In the genomic region with DNA sequence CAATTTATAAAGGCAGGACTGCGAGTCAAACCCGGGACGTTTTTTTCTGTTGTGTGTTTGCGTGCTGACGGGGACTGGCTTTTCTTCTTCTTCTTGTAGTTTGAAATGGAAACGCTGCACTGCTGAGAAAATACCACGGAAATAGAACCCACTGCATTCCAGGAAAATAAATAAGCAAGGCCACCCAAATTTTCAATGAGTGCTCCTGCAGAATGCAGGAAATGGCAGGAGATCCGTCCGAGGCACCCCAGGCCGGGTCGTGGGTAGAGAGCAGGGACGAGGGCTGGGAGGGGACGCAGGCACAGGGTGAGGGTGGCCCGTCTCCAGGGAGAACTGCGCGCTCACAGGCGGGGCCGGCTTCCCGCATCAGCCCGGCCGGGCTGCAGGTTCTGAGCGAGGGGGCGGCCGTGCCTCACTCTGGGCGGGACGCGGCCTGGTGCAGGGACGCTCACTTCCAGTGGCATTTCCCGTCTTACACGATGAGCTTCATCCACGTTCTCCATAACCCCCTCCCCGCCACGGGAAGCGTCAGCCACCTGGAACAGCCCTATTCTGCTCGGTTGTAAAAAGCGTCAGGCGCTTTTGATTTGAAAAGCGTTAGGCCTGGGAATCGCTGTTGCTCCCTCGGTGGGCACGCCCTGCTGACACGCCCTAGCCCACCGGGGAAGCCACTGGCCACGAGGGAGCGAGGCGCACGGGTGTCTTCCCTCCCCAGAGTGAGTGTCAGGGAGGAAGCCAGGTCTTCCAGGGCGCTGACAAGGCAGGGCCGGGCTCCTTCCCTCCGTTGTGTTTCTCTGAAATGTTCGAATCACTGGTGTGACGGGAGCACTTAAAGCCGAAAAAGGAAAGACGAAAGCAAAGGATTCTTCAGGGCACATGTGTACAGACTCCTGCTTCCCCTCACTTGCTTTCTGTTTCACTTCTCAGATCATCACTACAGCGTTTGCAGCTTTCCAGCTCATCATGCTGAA, we compare ENCODE assay signal across 1 cellular context.
TF ChIP-seq lines count a peak whose summit lies in the region.

No MANE protein-coding gene starts in this region.

TF ChIP-seq in HepG2, 621 proteins besides CTCF, POLR2A, EP300 and RAD21 (continues in another document):
- TF ChIP-seq, protein P1, sequence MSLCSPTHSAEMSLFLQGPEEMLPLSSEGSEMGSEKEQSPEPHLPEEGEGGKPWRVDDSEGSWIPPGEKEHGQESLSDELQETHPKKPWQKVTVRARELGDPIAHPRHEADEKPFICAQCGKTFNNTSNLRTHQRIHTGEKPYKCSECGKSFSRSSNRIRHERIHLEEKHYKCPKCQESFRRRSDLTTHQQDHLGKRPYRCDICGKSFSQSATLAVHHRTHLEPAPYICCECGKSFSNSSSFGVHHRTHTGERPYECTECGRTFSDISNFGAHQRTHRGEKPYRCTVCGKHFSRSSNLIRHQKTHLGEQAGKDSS (CRISPR knock-in tag; IDR thresholded peaks at IDR 0.05; ENCODE audit: borderline replicate concordance, low read depth): no peak
- no peak for TF ChIP-seq NFIB (CRISPR knock-in tag; IDR thresholded peaks at IDR 0.05; ENCODE audit: borderline replicate concordance)
- no peak for TF ChIP-seq ZKSCAN8 (CRISPR knock-in tag; IDR thresholded peaks at IDR 0.05; ENCODE audit: borderline replicate concordance)
- no peak for TF ChIP-seq TEAD2 (CRISPR knock-in tag; IDR thresholded peaks at IDR 0.05)
- peak; percentile 13 for TF ChIP-seq XRCC5 (optimal IDR thresholded peaks at IDR 0.05; ENCODE audit: low read length)
- TF ChIP-seq FIP1L1 (IDR thresholded peaks at IDR 0.05; ENCODE audit: borderline replicate concordance, insufficient read depth, low read depth, low read length): no peak
- peak; percentile 26; the same call in 1 of the 2 replicates for TF ChIP-seq KDM5B (CRISPR knock-in tag; IDR thresholded peaks at IDR 0.05; ENCODE audit: borderline replicate concordance)
- no peak for TF ChIP-seq ZNF10 (CRISPR knock-in tag; IDR thresholded peaks at IDR 0.05; ENCODE audit: borderline replicate concordance, low read depth)
- no peak for TF ChIP-seq TBX2 (CRISPR knock-in tag; IDR thresholded peaks at IDR 0.05; ENCODE audit: borderline replicate concordance)
- TF ChIP-seq, protein P2, sequence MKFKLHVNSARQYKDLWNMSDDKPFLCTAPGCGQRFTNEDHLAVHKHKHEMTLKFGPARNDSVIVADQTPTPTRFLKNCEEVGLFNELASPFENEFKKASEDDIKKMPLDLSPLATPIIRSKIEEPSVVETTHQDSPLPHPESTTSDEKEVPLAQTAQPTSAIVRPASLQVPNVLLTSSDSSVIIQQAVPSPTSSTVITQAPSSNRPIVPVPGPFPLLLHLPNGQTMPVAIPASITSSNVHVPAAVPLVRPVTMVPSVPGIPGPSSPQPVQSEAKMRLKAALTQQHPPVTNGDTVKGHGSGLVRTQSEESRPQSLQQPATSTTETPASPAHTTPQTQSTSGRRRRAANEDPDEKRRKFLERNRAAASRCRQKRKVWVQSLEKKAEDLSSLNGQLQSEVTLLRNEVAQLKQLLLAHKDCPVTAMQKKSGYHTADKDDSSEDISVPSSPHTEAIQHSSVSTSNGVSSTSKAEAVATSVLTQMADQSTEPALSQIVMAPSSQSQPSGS (CRISPR knock-in tag; IDR thresholded peaks at IDR 0.05): no peak
- no peak for TF ChIP-seq ZNF605 (CRISPR knock-in tag; IDR thresholded peaks at IDR 0.05)
- TF ChIP-seq PAX8 (CRISPR knock-in tag; IDR thresholded peaks at IDR 0.05; ENCODE audit: borderline replicate concordance): no peak
- TF ChIP-seq, protein P3, sequence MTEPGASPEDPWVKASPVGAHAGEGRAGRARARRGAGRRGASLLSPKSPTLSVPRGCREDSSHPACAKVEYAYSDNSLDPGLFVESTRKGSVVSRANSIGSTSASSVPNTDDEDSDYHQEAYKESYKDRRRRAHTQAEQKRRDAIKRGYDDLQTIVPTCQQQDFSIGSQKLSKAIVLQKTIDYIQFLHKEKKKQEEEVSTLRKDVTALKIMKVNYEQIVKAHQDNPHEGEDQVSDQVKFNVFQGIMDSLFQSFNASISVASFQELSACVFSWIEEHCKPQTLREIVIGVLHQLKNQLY (CRISPR knock-in tag; IDR thresholded peaks at IDR 0.05): no peak
- TF ChIP-seq, protein P4, sequence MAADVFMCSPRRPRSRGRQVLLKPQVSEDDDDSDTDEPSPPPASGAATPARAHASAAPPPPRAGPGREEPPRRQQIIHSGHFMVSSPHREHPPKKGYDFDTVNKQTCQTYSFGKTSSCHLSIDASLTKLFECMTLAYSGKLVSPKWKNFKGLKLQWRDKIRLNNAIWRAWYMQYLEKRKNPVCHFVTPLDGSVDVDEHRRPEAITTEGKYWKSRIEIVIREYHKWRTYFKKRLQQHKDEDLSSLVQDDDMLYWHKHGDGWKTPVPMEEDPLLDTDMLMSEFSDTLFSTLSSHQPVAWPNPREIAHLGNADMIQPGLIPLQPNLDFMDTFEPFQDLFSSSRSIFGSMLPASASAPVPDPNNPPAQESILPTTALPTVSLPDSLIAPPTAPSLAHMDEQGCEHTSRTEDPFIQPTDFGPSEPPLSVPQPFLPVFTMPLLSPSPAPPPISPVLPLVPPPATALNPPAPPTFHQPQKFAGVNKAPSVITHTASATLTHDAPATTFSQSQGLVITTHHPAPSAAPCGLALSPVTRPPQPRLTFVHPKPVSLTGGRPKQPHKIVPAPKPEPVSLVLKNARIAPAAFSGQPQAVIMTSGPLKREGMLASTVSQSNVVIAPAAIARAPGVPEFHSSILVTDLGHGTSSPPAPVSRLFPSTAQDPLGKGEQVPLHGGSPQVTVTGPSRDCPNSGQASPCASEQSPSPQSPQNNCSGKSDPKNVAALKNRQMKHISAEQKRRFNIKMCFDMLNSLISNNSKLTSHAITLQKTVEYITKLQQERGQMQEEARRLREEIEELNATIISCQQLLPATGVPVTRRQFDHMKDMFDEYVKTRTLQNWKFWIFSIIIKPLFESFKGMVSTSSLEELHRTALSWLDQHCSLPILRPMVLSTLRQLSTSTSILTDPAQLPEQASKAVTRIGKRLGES (CRISPR knock-in tag; IDR thresholded peaks at IDR 0.05; ENCODE audit: borderline replicate concordance): no peak
- TF ChIP-seq SYNCRIP (IDR thresholded peaks at IDR 0.05; ENCODE audit: insufficient read depth, low read depth, low read length): no peak
- TF ChIP-seq, protein P5, sequence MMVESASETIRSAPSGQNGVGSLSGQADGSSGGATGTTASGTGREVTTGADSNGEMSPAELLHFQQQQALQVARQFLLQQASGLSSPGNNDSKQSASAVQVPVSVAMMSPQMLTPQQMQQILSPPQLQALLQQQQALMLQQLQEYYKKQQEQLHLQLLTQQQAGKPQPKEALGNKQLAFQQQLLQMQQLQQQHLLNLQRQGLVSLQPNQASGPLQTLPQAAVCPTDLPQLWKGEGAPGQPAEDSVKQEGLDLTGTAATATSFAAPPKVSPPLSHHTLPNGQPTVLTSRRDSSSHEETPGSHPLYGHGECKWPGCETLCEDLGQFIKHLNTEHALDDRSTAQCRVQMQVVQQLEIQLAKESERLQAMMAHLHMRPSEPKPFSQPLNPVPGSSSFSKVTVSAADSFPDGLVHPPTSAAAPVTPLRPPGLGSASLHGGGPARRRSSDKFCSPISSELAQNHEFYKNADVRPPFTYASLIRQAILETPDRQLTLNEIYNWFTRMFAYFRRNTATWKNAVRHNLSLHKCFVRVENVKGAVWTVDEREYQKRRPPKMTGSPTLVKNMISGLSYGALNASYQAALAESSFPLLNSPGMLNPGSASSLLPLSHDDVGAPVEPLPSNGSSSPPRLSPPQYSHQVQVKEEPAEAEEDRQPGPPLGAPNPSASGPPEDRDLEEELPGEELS (CRISPR knock-in tag; IDR thresholded peaks at IDR 0.05): no peak
- TF ChIP-seq ZNF264 (CRISPR knock-in tag; IDR thresholded peaks at IDR 0.05): no peak
- TF ChIP-seq, protein P6, sequence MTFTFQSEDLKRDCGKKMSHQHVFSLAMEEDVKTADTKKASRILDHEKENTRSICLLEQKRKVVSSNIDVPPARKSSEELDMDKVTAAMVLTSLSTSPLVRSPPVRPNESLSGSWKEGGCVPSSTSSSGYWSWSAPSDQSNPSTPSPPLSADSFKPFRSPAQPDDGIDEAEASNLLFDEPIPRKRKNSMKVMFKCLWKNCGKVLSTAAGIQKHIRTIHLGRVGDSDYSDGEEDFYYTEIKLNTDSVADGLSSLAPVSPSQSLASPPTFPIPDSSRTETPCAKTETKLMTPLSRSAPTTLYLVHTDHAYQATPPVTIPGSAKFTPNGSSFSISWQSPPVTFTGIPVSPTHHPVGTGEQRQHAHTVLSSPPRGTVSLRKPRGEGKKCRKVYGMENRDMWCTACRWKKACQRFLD (CRISPR knock-in tag; IDR thresholded peaks at IDR 0.05; ENCODE audit: borderline replicate concordance): no peak
- 0 out of 2 replicates have a peak, but pooled peaks have one; percentile 25 for TF ChIP-seq ZNF230 (CRISPR knock-in tag; IDR thresholded peaks at IDR 0.05)
- TF ChIP-seq ZNF30 (CRISPR knock-in tag; IDR thresholded peaks at IDR 0.05): no peak
- TF ChIP-seq, protein P7, sequence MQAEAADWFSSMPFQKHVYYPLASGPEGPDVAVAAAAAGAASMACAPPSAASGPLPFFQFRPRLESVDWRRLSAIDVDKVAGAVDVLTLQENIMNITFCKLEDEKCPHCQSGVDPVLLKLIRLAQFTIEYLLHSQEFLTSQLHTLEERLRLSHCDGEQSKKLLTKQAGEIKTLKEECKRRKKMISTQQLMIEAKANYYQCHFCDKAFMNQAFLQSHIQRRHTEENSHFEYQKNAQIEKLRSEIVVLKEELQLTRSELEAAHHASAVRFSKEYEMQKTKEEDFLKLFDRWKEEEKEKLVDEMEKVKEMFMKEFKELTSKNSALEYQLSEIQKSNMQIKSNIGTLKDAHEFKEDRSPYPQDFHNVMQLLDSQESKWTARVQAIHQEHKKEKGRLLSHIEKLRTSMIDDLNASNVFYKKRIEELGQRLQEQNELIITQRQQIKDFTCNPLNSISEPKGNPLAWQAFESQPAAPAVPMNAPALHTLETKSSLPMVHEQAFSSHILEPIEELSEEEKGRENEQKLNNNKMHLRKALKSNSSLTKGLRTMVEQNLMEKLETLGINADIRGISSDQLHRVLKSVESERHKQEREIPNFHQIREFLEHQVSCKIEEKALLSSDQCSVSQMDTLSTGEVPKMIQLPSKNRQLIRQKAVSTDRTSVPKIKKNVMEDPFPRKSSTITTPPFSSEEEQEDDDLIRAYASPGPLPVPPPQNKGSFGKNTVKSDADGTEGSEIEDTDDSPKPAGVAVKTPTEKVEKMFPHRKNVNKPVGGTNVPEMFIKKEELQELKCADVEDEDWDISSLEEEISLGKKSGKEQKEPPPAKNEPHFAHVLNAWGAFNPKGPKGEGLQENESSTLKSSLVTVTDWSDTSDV (CRISPR knock-in tag; IDR thresholded peaks at IDR 0.05): no peak
- no peak for TF ChIP-seq ZBTB8A (CRISPR knock-in tag; IDR thresholded peaks at IDR 0.05; ENCODE audit: borderline replicate concordance, low read depth)
- TF ChIP-seq EED (CRISPR knock-in tag; IDR thresholded peaks at IDR 0.05): no peak; the same call in 1 of the 2 replicates
- TF ChIP-seq, protein P8, sequence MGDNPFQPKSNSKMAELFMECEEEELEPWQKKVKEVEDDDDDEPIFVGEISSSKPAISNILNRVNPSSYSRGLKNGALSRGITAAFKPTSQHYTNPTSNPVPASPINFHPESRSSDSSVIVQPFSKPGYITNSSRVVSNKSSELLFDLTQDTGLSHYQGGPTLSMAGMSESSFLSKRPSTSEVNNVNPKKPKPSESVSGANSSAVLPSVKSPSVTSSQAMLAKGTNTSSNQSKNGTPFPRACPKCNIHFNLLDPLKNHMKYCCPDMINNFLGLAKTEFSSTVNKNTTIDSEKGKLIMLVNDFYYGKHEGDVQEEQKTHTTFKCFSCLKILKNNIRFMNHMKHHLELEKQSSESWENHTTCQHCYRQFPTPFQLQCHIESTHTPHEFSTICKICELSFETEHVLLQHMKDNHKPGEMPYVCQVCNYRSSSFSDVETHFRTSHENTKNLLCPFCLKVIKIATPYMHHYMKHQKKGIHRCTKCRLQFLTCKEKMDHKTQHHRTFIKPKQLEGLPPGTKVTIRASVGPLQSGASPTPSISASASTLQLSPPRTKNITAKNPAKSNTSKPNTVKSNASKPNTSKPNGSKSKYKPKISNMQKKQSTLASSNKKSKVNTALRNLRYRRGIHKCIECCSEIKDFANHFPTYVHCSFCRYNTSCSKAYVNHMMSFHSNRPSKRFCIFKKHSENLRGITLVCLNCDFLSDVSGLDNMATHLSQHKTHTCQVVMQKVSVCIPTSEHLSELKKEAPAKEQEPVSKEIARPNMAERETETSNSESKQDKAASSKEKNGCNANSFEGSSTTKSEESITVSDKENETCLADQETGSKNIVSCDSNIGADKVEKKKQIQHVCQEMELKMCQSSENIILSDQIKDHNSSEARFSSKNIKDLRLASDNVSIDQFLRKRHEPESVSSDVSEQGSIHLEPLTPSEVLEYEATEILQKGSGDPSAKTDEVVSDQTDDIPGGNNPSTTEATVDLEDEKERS (CRISPR knock-in tag; IDR thresholded peaks at IDR 0.05): no peak
- TF ChIP-seq KAT8 (CRISPR knock-in tag; IDR thresholded peaks at IDR 0.05): no peak
- TF ChIP-seq RCOR2 (CRISPR knock-in tag; IDR thresholded peaks at IDR 0.05): no peak
- no peak for TF ChIP-seq ASH2L (IDR thresholded peaks at IDR 0.05; ENCODE audit: insufficient read length, low read depth, low read length)
- TF ChIP-seq, protein P9, sequence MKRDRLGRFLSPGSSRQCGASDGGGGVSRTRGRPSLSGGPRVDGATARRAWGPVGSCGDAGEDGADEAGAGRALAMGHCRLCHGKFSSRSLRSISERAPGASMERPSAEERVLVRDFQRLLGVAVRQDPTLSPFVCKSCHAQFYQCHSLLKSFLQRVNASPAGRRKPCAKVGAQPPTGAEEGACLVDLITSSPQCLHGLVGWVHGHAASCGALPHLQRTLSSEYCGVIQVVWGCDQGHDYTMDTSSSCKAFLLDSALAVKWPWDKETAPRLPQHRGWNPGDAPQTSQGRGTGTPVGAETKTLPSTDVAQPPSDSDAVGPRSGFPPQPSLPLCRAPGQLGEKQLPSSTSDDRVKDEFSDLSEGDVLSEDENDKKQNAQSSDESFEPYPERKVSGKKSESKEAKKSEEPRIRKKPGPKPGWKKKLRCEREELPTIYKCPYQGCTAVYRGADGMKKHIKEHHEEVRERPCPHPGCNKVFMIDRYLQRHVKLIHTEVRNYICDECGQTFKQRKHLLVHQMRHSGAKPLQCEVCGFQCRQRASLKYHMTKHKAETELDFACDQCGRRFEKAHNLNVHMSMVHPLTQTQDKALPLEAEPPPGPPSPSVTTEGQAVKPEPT (CRISPR knock-in tag; IDR thresholded peaks at IDR 0.05; ENCODE audit: low read depth): 0 out of 2 replicates have a peak, but pooled peaks have one; percentile 48
- peak; percentile 45; the same call in 1 of the 2 replicates for TF ChIP-seq GABPB1 (CRISPR knock-in tag; IDR thresholded peaks at IDR 0.05)
- TF ChIP-seq, protein P10, sequence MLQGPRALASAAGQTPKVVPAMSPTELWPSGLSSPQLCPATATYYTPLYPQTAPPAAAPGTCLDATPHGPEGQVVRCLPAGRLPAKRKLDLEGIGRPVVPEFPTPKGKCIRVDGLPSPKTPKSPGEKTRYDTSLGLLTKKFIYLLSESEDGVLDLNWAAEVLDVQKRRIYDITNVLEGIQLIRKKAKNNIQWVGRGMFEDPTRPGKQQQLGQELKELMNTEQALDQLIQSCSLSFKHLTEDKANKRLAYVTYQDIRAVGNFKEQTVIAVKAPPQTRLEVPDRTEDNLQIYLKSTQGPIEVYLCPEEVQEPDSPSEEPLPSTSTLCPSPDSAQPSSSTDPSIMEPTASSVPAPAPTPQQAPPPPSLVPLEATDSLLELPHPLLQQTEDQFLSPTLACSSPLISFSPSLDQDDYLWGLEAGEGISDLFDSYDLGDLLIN (CRISPR knock-in tag; IDR thresholded peaks at IDR 0.05; ENCODE audit: borderline replicate concordance): no peak
